ENCODE assay signal across 8 cellular contexts in the genomic region with DNA sequence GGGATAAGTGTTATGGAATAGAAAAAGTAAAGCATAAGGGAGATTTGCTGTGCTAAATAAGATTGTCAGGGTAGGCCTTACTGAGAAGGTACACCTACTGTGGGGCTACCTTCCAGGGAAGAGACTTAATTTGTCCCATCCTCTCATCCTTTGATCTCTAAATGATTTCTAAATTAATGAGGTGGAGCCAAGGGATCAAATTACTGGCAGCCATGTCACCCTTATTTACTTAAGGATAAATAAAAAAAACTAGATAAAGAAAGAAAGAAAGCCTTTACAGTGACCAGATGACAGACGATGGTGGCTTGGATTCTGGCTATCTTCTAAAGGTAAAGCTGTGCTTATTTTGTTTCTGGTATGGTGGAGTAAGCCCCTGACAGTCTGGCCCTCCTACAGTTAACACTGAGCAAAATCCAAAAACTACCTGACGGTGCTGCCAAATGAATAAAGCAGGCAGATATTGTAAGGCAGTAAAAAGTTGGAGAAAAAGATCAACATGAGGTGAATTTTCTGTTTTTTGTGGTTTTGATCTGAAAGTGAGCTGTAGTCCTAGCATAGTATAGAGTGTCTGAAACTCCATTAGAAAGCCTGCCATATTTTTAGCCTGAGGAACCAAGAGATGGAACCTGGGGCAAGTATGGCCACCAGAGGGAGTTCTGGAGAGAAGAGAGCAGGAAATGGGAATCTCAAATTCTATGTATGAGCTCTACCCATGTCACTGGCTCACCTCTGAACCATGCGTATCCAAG.
DNase-seq lines count a peak whose midpoint lies in the region; ATAC-seq, FAIRE-seq and TF ChIP-seq lines count a peak whose summit lies in the region.

No MANE protein-coding gene starts in this region.

- 42 to 46% methylated on average over 3 of the region's 3 CpGs for WGBS in pancreas, 2 donors

- H3K4me3 ChIP-seq in fibroblast of mammary gland (ENCODE audit: control insufficient read depth, low read depth, low read length), result no peak overlapping the region
- no peak overlapping the region for H3K4me3 ChIP-seq in pancreas

- no peaks in the 10 kb centered on the region for H3K9me3 ChIP-seq in pancreas

- H3K27ac ChIP-seq in pancreas, result no peak overlapping the region

- no peaks in the 10 kb centered on the region for H3K36me3 ChIP-seq in pancreas

- H3K4me1 ChIP-seq in pancreas, result no peaks in the 10 kb centered on the region

- intact Hi-C loops in pancreas (cut with DNase I), result loop anchor here in 1 of 3 donors (10.0 kb wide), 1 partner anchor 275 kb away; no protein-coding TSS in a partner anchor

- peak; percentile 50 for DNase-seq in NCI-H345 (lab: John Stamatoyannopoulos, UW)
- DNase-seq in NCI-H345 treated with DMSO at 0.1 percent for 48 hours (lab: John Stamatoyannopoulos, UW; ENCODE audit: unreplicated experiment), result no peak
- peak; percentile 44 for DNase-seq in HuH-7 (ENCODE audit: low spot score)
- DNase-seq in fibroblast of mammary gland (ENCODE audit: low read depth), result peak; percentile 58
- peak in 5 of 6 donors; percentile 38 to 64 (median 48) for DNase-seq in pancreas
- no peak for DNase-seq in DMS79 treated with DMSO at 0.1 percent for 48 hours (lab: John Stamatoyannopoulos, UW)

- FAIRE-seq in pancreas (lab: Jason Lieb, UNC), result no peak

- TF ChIP-seq CTCF in fibroblast of mammary gland (conservative IDR thresholded peaks at IDR 0.05; ENCODE audit: control insufficient read depth, insufficient read depth, low read depth, low read length) (peak; percentile 81), pancreas (IDR thresholded peaks at IDR 0.05) (peak; percentile 30 to 60 (median 52))

- no peaks in the 10 kb centered on the region for H3K27me3 ChIP-seq in pancreas

- peak; percentile 96 for ATAC-seq in SK-N-SH treated with all-trans-retinoic acid at 6 μM for 48 hours
- ATAC-seq in pancreas, result peak; percentile 80 to 98 (median 92)
- no peak for ATAC-seq in HG03039 (IDR thresholded peaks at IDR 0.05; ENCODE audit: unreplicated experiment)

TF ChIP-seq in SK-N-SH treated with all-trans-retinoic acid at 6 μM for 48 hours, 23 proteins besides CTCF, POLR2A, EP300 and RAD21:
- TF ChIP-seq POU6F1 (CRISPR knock-in tag; IDR thresholded peaks at IDR 0.05; ENCODE audit: borderline replicate concordance, low read depth) (no peak), ESRRG (CRISPR knock-in tag; IDR thresholded peaks at IDR 0.05) (no peak), CREB5 (CRISPR knock-in tag; IDR thresholded peaks at IDR 0.05; ENCODE audit: low read depth) (no peak), PPARA (CRISPR knock-in tag; IDR thresholded peaks at IDR 0.05; ENCODE audit: borderline replicate concordance) (no peak), ZNF565 (CRISPR knock-in tag; conservative IDR thresholded peaks at IDR 0.05; ENCODE audit: low read depth) (no peak), ZNF70 (CRISPR knock-in tag; IDR thresholded peaks at IDR 0.05) (no peak), BACH2 (CRISPR knock-in tag; IDR thresholded peaks at IDR 0.05; ENCODE audit: borderline replicate concordance) (no peak), ZC3H10 (CRISPR knock-in tag; IDR thresholded peaks at IDR 0.05) (no peak), SNAI2 (CRISPR knock-in tag; IDR thresholded peaks at IDR 0.05) (no peak)
TF ChIP-seq in SK-N-SH treated with all-trans-retinoic acid at 6 μM for 48 hours: peak in this region for 0.

Comparison
In these comparisons a context has a peak if more than half of its experiments do, and no peak if none do; other contexts are left out.
1. DNase-seq: peak in NCI-H345 (single experiment), HuH-7 (single experiment), fibroblast of mammary gland (single experiment) and pancreas (5 of 6); none in NCI-H345 treated with DMSO at 0.1 percent for 48 hours (single experiment) and DMS79 treated with DMSO at 0.1 percent for 48 hours (single experiment).